Comparison of ENCODE assay signal across 8 cellular contexts in the genomic region with DNA sequence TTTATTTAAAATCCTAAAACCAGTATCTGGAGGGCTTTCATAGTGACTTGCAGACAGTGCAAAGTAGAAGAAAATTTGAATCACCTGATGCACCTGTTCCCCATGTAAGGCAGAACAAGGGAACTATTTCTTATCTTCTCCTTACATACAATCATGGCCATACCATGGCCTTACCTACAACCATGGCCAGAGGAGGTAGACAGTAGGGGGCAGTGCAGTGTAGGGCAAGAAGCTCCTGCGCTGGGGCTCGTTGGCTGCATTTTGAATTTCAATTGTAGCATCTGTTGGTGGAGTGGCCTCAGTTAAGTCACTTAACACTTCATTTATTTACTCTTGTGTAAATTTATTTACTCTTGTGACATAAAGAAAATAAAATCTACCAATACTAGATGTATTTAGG. TPM values are rescaled to one million over a fixed set of nuclear protein-coding genes. Genes with fewer than 3 reads are reported as not detected.
DNase-seq lines count a peak whose midpoint lies in the region; ATAC-seq and TF ChIP-seq lines count a peak whose summit lies in the region.

No MANE protein-coding gene starts in this region.

- H3K27ac Mint-ChIP-seq in osteocyte (ENCODE audit: unreplicated experiment) = no peak overlapping the region

- no peaks in the 10 kb centered on the region for H3K9me3 Mint-ChIP-seq in osteocyte (ENCODE audit: unreplicated experiment)

- DNase-seq in GM03348 (ENCODE audit: low spot score) (peak; percentile 1), NCI-H774 (lab: John Stamatoyannopoulos, UW) (peak; percentile 3), ecto neural progenitor cell (ENCODE audit: low spot score) (peak; percentile 75), osteocyte (ENCODE audit: extremely low spot score, unreplicated experiment) (no peak), retina (no peak), HCEC 1CT (no peak)

- ATAC-seq in GM19372 (IDR thresholded peaks at IDR 0.05; ENCODE audit: low read depth, unreplicated experiment) (peak; percentile 75), HG03442 (IDR thresholded peaks at IDR 0.05; ENCODE audit: unreplicated experiment) (peak; percentile 86)

- H3K4me3 Mint-ChIP-seq in osteocyte (ENCODE audit: unreplicated experiment) = no peak overlapping the region

- TF ChIP-seq CTCF in osteocyte (IDR thresholded peaks at IDR 0.05) = peak; percentile 58

- H3K27me3 Mint-ChIP-seq in osteocyte (ENCODE audit: unreplicated experiment) = peaks cover 9% of the 10 kb centered on the region

- no peaks in the 10 kb centered on the region for H3K4me1 Mint-ChIP-seq in osteocyte (ENCODE audit: unreplicated experiment)

- H3K36me3 Mint-ChIP-seq in osteocyte (ENCODE audit: unreplicated experiment) = no peaks in the 10 kb centered on the region

RNA-seq across cellular contexts. Expression of a gene that starts 33.0 kb away (rescaled TPM):
- total RNA-seq in osteocyte = not detected in 2 replicates

Comparison
In these comparisons a context has a peak if more than half of its experiments do, and no peak if none do; other contexts are left out.
1. DNase-seq: peak in GM03348 (single experiment), NCI-H774 (single experiment) and ecto neural progenitor cell (single experiment); none in osteocyte (single experiment), retina (single experiment) and HCEC 1CT (single experiment).